Comparison of ENCODE assay signal across 21 cellular contexts in the genomic region with DNA sequence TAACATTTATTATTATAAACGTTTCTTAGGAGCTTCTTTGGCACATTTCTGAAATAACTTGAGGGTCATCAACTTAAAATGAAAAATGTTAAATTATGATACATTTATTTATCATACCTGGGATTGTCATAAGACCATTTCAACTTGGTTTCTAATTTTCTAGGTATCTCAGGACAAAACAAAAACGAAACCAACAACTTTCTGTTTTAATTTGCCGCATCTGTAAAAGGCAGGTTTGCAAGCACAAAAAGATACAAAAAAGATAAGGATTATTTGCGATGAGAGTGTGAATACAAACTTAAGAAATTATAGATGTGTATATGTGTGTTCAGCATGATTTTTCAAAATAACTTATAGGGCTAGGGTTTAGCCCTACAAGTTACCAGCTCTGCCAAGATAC.
A peak's percentile ranks its signal among the peaks of the same experiment; 100 is the strongest.
DNase-seq lines count a peak whose midpoint lies in the region; ATAC-seq and TF ChIP-seq lines count a peak whose summit lies in the region.
"Had no signal": no experiment of that assay in that cellular context is flagged by ENCODE, and none has a peak within 500 bp of the region (broad histone marks: within the 10 kb centered on the region; RNA-seq: fewer than 3 reads in every experiment).

No MANE protein-coding gene starts in this region.

- H3K27me3 ChIP-seq in CD8-positive, alpha-beta T cell (ENCODE audit: insufficient read depth, low read length): no peaks in the 10 kb centered on the region
- H3K27me3 ChIP-seq in KMS-11 (ENCODE audit: insufficient read depth, low read depth) (no peaks in the 10 kb centered on the region), H9 (ENCODE audit: insufficient read depth, low read length) (no peaks in the 10 kb centered on the region)
- H3K27me3 ChIP-seq: esophagus squamous epithelium, heart left ventricle, thyroid gland had no signal

- DNase-seq in CD8-positive, alpha-beta T cell: no peak
- DNase-seq in activated T-helper 1 cell treated with anti-CD3 and anti-CD28 coated beads, Interleukin-12 subunit alpha, Interleukin-12 subunit beta, Interleukin-2, Interleukin-4 antibody, amounts not matched to agents 30 ng/mL and 10 ng/mL and 1 ng/mL, durations not matched to agents 14 hours and 24 hours and 36 hours (ENCODE audit: low spot score): no peak
- DNase-seq in immature natural killer cell (peak in 1 of 3 donors; percentile 55), islet precursor cell (no peak), H9 (no peak)
- DNase-seq: DMS53; esophagus squamous epithelium; heart left ventricle; kidney glomerular epithelial cell; midbrain; NCI-H1694 treated with DMSO at 0.1 percent for 48 hours; occipital lobe; stimulated activated CD4-positive, alpha-beta T cell treated with anti-CD3 and anti-CD28 coated beads, Interleukin-2, amount 100 ng/mL, for 48 hours; thyroid gland had no signal

- H4K91ac ChIP-seq in H9 (ENCODE audit: insufficient read length, low read depth, low read length): no peak overlapping the region

- H4K8ac ChIP-seq in H9 (replicated peaks; ENCODE audit: insufficient read length, low read depth, low read length): no peak overlapping the region

- H3K27ac Mint-ChIP-seq in CD8-positive, alpha-beta T cell: peak overlapping the region; percentile 98
- H3K27ac Mint-ChIP-seq in activated T-helper 1 cell treated with anti-CD3 and anti-CD28 coated beads, Interleukin-12 subunit alpha, Interleukin-12 subunit beta, Interleukin-2, Interleukin-4 antibody, amounts not matched to agents 30 ng/mL and 10 ng/mL and 1 ng/mL, durations not matched to agents 14 hours and 24 hours and 36 hours: peak overlapping the region; percentile 94
- H3K27ac Mint-ChIP-seq in immature natural killer cell (peak overlapping the region; percentile 93 to 98 (median 97)), H9 (no peak overlapping the region)
- H3K27ac Mint-ChIP-seq: B cell; dendritic cell treated with granulocyte-macrophage colony-stimulating factor and Interleukin-4, amounts not matched to agents 40 ng/mL and 50 ng/mL, for 4 days had no signal

- H2AFZ ChIP-seq in KMS-11 (ENCODE audit: low read depth) (peak overlapping the region; percentile 41), H9 (ENCODE audit: low read length) (no peak overlapping the region)

- H3K4me3 Mint-ChIP-seq in CD8-positive, alpha-beta T cell: peak overlapping the region; percentile 87
- H3K4me3 Mint-ChIP-seq in activated T-helper 1 cell treated with anti-CD3 and anti-CD28 coated beads, Interleukin-12 subunit alpha, Interleukin-12 subunit beta, Interleukin-2, Interleukin-4 antibody, amounts not matched to agents 30 ng/mL and 10 ng/mL and 1 ng/mL, durations not matched to agents 14 hours and 24 hours and 36 hours: peak overlapping the region; percentile 79
- peak overlapping the region; percentile 82 to 95 (median 92) for H3K4me3 Mint-ChIP-seq in immature natural killer cell
- H3K4me3 Mint-ChIP-seq in H9: no peak overlapping the region
- H3K4me3 Mint-ChIP-seq: B cell; dendritic cell treated with granulocyte-macrophage colony-stimulating factor and Interleukin-4, amounts not matched to agents 40 ng/mL and 50 ng/mL, for 4 days had no signal

- CTCF ChIA-PET in CD8-positive, alpha-beta T cell (lab: Charles Lee): interaction anchor here (0.7 kb wide), 1 partner anchor 504 kb away, joined by 4 read pairs; no protein-coding TSS in a partner anchor

- peaks cover 45% of the 10 kb centered on the region for H3K4me1 ChIP-seq in CD8-positive, alpha-beta T cell (ENCODE audit: insufficient read depth, low read length)
- H3K4me1 ChIP-seq in KMS-11 (ENCODE audit: low read depth, poor library complexity, severe bottlenecking) (peaks cover 46% of the 10 kb centered on the region), H9 (ENCODE audit: insufficient read depth, low read length) (no peaks in the 10 kb centered on the region)
- H3K4me1 ChIP-seq: esophagus squamous epithelium, heart left ventricle, thyroid gland had no signal

- no peak overlapping the region for H3K56ac ChIP-seq in H9 (ENCODE audit: insufficient read length, low read depth, low read length)

- H3K27ac ChIP-seq in CD8-positive, alpha-beta T cell (ENCODE audit: low read depth, low read length): peak overlapping the region; percentile 74
- H3K27ac ChIP-seq in KMS-11 (peak overlapping the region; percentile 16), H9 (ENCODE audit: insufficient read length, low read depth, low read length) (no peak overlapping the region)
- H3K27ac ChIP-seq: thyroid gland, VCaP had no signal

- no peaks in the 10 kb centered on the region for H3K79me2 ChIP-seq in KMS-11 (ENCODE audit: insufficient read depth, low read depth)
- no peaks in the 10 kb centered on the region for H3K79me2 ChIP-seq in H9 (ENCODE audit: insufficient read depth, low read length)

- peaks cover 13% of the 10 kb centered on the region for H3K36me3 Mint-ChIP-seq in CD8-positive, alpha-beta T cell
- H3K36me3 Mint-ChIP-seq in activated T-helper 1 cell treated with anti-CD3 and anti-CD28 coated beads, Interleukin-12 subunit alpha, Interleukin-12 subunit beta, Interleukin-2, Interleukin-4 antibody, amounts not matched to agents 30 ng/mL and 10 ng/mL and 1 ng/mL, durations not matched to agents 14 hours and 24 hours and 36 hours (ENCODE audit: low read depth): peaks cover 17% of the 10 kb centered on the region
- H3K36me3 Mint-ChIP-seq in immature natural killer cell (peaks cover 0 to 3% (median 3%) of the 10 kb centered on the region in 3 donors), H9 (ENCODE audit: insufficient read depth in 1 of 3, low read depth in 3 of 3) (no peaks in the 10 kb centered on the region)

- TF ChIP-seq CTCF in CD8-positive, alpha-beta T cell (IDR thresholded peaks at IDR 0.05): no peak
- no peak for TF ChIP-seq CTCF in KMS-11 (conservative IDR thresholded peaks at IDR 0.05; ENCODE audit: low read depth, low read length)
- no peak for TF ChIP-seq CTCF in H9 (conservative IDR thresholded peaks at IDR 0.05)

- no peaks in the 10 kb centered on the region for H3K27me3 Mint-ChIP-seq in CD8-positive, alpha-beta T cell (ENCODE audit: low read depth)
- H3K27me3 Mint-ChIP-seq in activated T-helper 1 cell treated with anti-CD3 and anti-CD28 coated beads, Interleukin-12 subunit alpha, Interleukin-12 subunit beta, Interleukin-2, Interleukin-4 antibody, amounts not matched to agents 30 ng/mL and 10 ng/mL and 1 ng/mL, durations not matched to agents 14 hours and 24 hours and 36 hours (ENCODE audit: insufficient read depth): no peaks in the 10 kb centered on the region
- peaks cover 0 to 4% (median 0%) of the 10 kb centered on the region in 3 donors for H3K27me3 Mint-ChIP-seq in immature natural killer cell (ENCODE audit: low read depth in 3 of 3)
- H3K27me3 Mint-ChIP-seq in H9 (ENCODE audit: low read depth): no peaks in the 10 kb centered on the region
- H3K27me3 Mint-ChIP-seq: B cell; dendritic cell treated with granulocyte-macrophage colony-stimulating factor and Interleukin-4, amounts not matched to agents 40 ng/mL and 50 ng/mL, for 4 days had no signal

- H3T11ph ChIP-seq in H9 (ENCODE audit: low read length): no peak overlapping the region

- H4K20me1 ChIP-seq in KMS-11 (ENCODE audit: insufficient read depth): no peaks in the 10 kb centered on the region
- no peaks in the 10 kb centered on the region for H4K20me1 ChIP-seq in H9 (ENCODE audit: control insufficient read depth, insufficient read depth, insufficient read length)

- POLR2A ChIA-PET in CD8-positive, alpha-beta T cell (lab: Charles Lee): interaction anchor here (0.5 to 1.8 kb wide), 4 partner anchors 359 to 501 kb away, joined by 3 to 7 read pairs (median 3); a partner anchor contains a TSS

- no peaks in the 10 kb centered on the region for H3K9me3 Mint-ChIP-seq in CD8-positive, alpha-beta T cell
- no peaks in the 10 kb centered on the region for H3K9me3 Mint-ChIP-seq in activated T-helper 1 cell treated with anti-CD3 and anti-CD28 coated beads, Interleukin-12 subunit alpha, Interleukin-12 subunit beta, Interleukin-2, Interleukin-4 antibody, amounts not matched to agents 30 ng/mL and 10 ng/mL and 1 ng/mL, durations not matched to agents 14 hours and 24 hours and 36 hours
- H3K9me3 Mint-ChIP-seq in immature natural killer cell (no peaks in the 10 kb centered on the region), H9 (no peaks in the 10 kb centered on the region)
- H3K9me3 Mint-ChIP-seq: dendritic cell treated with granulocyte-macrophage colony-stimulating factor and Interleukin-4, amounts not matched to agents 40 ng/mL and 50 ng/mL, for 4 days had no signal

- H3K4me2 ChIP-seq in KMS-11 (peak overlapping the region; percentile 33), H9 (ENCODE audit: insufficient read depth, insufficient read length, low read length) (no peak overlapping the region)

- no CpG with 5 or more reads among the region's 4 CpGs for WGBS in H9 (ENCODE audit: extremely low coverage, insufficient read length, low lambda C conversion rate)

- no peak overlapping the region for H2BK12ac ChIP-seq in H9 (ENCODE audit: insufficient read length, low read depth, low read length)

- ATAC-seq in CD8-positive, alpha-beta T cell: peak; percentile 24
- ATAC-seq in GM18867 (IDR thresholded peaks at IDR 0.05; ENCODE audit: unreplicated experiment): no peak
- ATAC-seq in GM19351 (IDR thresholded peaks at IDR 0.05; ENCODE audit: unreplicated experiment): no peak
- ATAC-seq: heart left ventricle, sciatic nerve had no signal

- intact Hi-C loops in CD8-positive, alpha-beta T cell (cut with DNase I, micrococcal nuclease): loop anchor here (2.0 to 10.0 kb wide), 7 partner anchors 34 to 652 kb away; a partner anchor contains a TSS
- intact Hi-C loops in activated T-helper 1 cell treated with anti-CD3 and anti-CD28 coated beads, Interleukin-12 subunit alpha, Interleukin-12 subunit beta, Interleukin-2, Interleukin-4 antibody, amounts not matched to agents 30 ng/mL and 10 ng/mL and 1 ng/mL, durations not matched to agents 14 hours and 24 hours and 36 hours (cut with micrococcal nuclease): loop anchor here (1.0 to 10.0 kb wide), 8 partner anchors 8 to 989 kb away; no protein-coding TSS in a partner anchor

- no peaks in the 10 kb centered on the region for H3K36me3 ChIP-seq in CD8-positive, alpha-beta T cell (ENCODE audit: insufficient read depth, low read length)
- H3K36me3 ChIP-seq in KMS-11 (ENCODE audit: insufficient read depth): no peaks in the 10 kb centered on the region
- H3K36me3 ChIP-seq: esophagus squamous epithelium, heart left ventricle, thyroid gland had no signal

- no peaks in the 10 kb centered on the region for H3K23me2 ChIP-seq in H9 (ENCODE audit: insufficient read length, low read depth, low read length, poor library complexity, severe bottlenecking)

- H2BK15ac ChIP-seq in H9 (ENCODE audit: low read depth, low read length): no peak overlapping the region

- no peak overlapping the region for H3K4ac ChIP-seq in H9 (ENCODE audit: low read depth, low read length)

- H2BK5ac ChIP-seq in H9 (ENCODE audit: insufficient read length, low read length): no peak overlapping the region

- peak overlapping the region; percentile 36 for H3K4me3 ChIP-seq in CD8-positive, alpha-beta T cell (ENCODE audit: low read depth, low read length)
- no peak overlapping the region for H3K4me3 ChIP-seq in KMS-11 (IDR thresholded peaks at IDR 0.05; ENCODE audit: insufficient read depth, low read depth, low read length)
- H3K4me3 ChIP-seq: thyroid gland had no signal

- no peak overlapping the region for H3K14ac ChIP-seq in H9 (ENCODE audit: insufficient read depth, low read length)

- H3K4me1 Mint-ChIP-seq in CD8-positive, alpha-beta T cell (ENCODE audit: low read depth): peaks cover 59% of the 10 kb centered on the region
- peaks cover 59% of the 10 kb centered on the region for H3K4me1 Mint-ChIP-seq in activated T-helper 1 cell treated with anti-CD3 and anti-CD28 coated beads, Interleukin-12 subunit alpha, Interleukin-12 subunit beta, Interleukin-2, Interleukin-4 antibody, amounts not matched to agents 30 ng/mL and 10 ng/mL and 1 ng/mL, durations not matched to agents 14 hours and 24 hours and 36 hours (ENCODE audit: low read depth)
- peaks cover 37 to 58% of the 10 kb centered on the region in 2 donors for H3K4me1 Mint-ChIP-seq in immature natural killer cell
- H3K4me1 Mint-ChIP-seq in H9: peaks cover 0 to 5% of the 10 kb centered on the region in 2 experiments; a peak in 2 of 4 replicates
- H3K4me1 Mint-ChIP-seq: B cell had no signal

- H2BK20ac ChIP-seq in H9 (ENCODE audit: low read depth, low read length, poor library complexity, severe bottlenecking): no peak overlapping the region

- H3K9ac ChIP-seq in KMS-11 (peak overlapping the region; percentile 28; the same call in 1 of the 2 replicates), H9 (ENCODE audit: extremely low read depth, insufficient read length, low read length) (no peak overlapping the region)

- no peaks in the 10 kb centered on the region for H3K79me1 ChIP-seq in H9 (ENCODE audit: insufficient read depth, low read depth, low read length, poor library complexity, severe bottlenecking)

- no peak overlapping the region for H2BK120ac ChIP-seq in H9 (ENCODE audit: low read depth, low read length, poor library complexity, severe bottlenecking)

- H4K5ac ChIP-seq in H9 (ENCODE audit: insufficient read length, low read depth, low read length): no peak overlapping the region

- no peaks in the 10 kb centered on the region for H3K9me3 ChIP-seq in CD8-positive, alpha-beta T cell (ENCODE audit: low read length)
- H3K9me3 ChIP-seq in H9 (ENCODE audit: control insufficient read depth, low read depth, low read length): no peaks in the 10 kb centered on the region
- H3K9me3 ChIP-seq: esophagus squamous epithelium, heart left ventricle, thyroid gland had no signal

- no peak overlapping the region for H2AK5ac ChIP-seq in H9 (ENCODE audit: insufficient read length, low read length)

- H3K23ac ChIP-seq in H9 (ENCODE audit: insufficient read length, low read depth, low read length): no peak overlapping the region

- H3K18ac ChIP-seq in H9 (ENCODE audit: insufficient read length, low read depth, low read length): no peak overlapping the region

Comparison
In these comparisons a context has a peak if more than half of its experiments do, and no peak if none do; other contexts are left out.
1. H3K27ac Mint-ChIP-seq: peak in CD8-positive, alpha-beta T cell (single experiment), activated T-helper 1 cell treated with anti-CD3 and anti-CD28 coated beads, Interleukin-12 subunit alpha, Interleukin-12 subunit beta, Interleukin-2, Interleukin-4 antibody, amounts not matched to agents 30 ng/mL and 10 ng/mL and 1 ng/mL, durations not matched to agents 14 hours and 24 hours and 36 hours (single experiment) and immature natural killer cell (6 of 6); none in H9 (0 of 3).
2. H3K4me3 Mint-ChIP-seq: peak in CD8-positive, alpha-beta T cell (single experiment), activated T-helper 1 cell treated with anti-CD3 and anti-CD28 coated beads, Interleukin-12 subunit alpha, Interleukin-12 subunit beta, Interleukin-2, Interleukin-4 antibody, amounts not matched to agents 30 ng/mL and 10 ng/mL and 1 ng/mL, durations not matched to agents 14 hours and 24 hours and 36 hours (single experiment) and immature natural killer cell (5 of 5); none in H9 (0 of 2).